ENCODE assay signal across 8 cellular contexts in genomic region chr2:144331652-144332355, GRCh38.
DNase-seq lines count a peak whose midpoint lies in the region; ATAC-seq and TF ChIP-seq lines count a peak whose summit lies in the region.

No MANE protein-coding gene starts in this region.

- POLR2A ChIA-PET in OCI-LY7 (lab: Charles Lee), result interaction anchor here (0.6 to 2.1 kb wide), 7 partner anchors 10 to 169 kb away, joined by 3 to 19 read pairs (median 4); no protein-coding TSS in a partner anchor

- no peaks in the 10 kb centered on the region for H3K27me3 ChIP-seq in stomach smooth muscle (ENCODE audit: control insufficient read depth in 1 of 2, insufficient read depth in 2 of 2, low read length in 2 of 2)

- BruUV-seq in OCI-LY7 (replicated peaks; lab: Mats Ljungman, UMichigan), result no TSS peak

- CTCF ChIA-PET in OCI-LY7 (lab: Charles Lee; ENCODE audit: unreplicated experiment), result no interaction called here

- intact Hi-C loops in OCI-LY7 (cut with micrococcal nuclease; ENCODE audit: unreplicated experiment) (loop anchor here (2.0 to 10.0 kb wide), 8 partner anchors 91 to 1420 kb away; partner anchors contain the start of gene ARHGAP15), lower leg skin (cut with DNase I; ENCODE audit: low total_unique reads) (loop anchor here (10.0 kb wide), 1 partner anchor 183 kb away; no protein-coding TSS in a partner anchor)

- H3K9me3 ChIP-seq in OCI-LY7 (ENCODE audit: low read length) (no peaks in the 10 kb centered on the region), stomach smooth muscle (ENCODE audit: control insufficient read depth in 2 of 2, low read length in 2 of 2) (no peaks in the 10 kb centered on the region)

- TF ChIP-seq POLR2A in lower leg skin (IDR thresholded peaks at IDR 0.05), result no peak

- H3K4me3 ChIP-seq in OCI-LY7 (ENCODE audit: low read depth, low read length, poor library complexity, severe bottlenecking) (peak overlapping the region; percentile 97), lower leg skin (ENCODE audit: low read depth, poor library complexity, severe bottlenecking) (peak overlapping the region; percentile 82), stomach smooth muscle (ENCODE audit: low read length in 2 of 2) (peak overlapping the region; percentile 74 to 86)

- H3K9me2 ChIP-seq in OCI-LY7 (ENCODE audit: insufficient read depth, low read length), result no peaks in the 10 kb centered on the region

- ATAC-seq in GM18873 (IDR thresholded peaks at IDR 0.05; ENCODE audit: low FRiP score, unreplicated experiment) (peak; percentile 70), HG03066 (IDR thresholded peaks at IDR 0.05; ENCODE audit: low read depth, unreplicated experiment) (peak; percentile 67)

- peak overlapping the region; percentile 68 for H3K27ac ChIP-seq in OCI-LY7 (ENCODE audit: low read depth, low read length, poor library complexity, severe bottlenecking)
- H3K27ac ChIP-seq in cingulate gyrus (ENCODE audit: low read depth, low read length), result peak overlapping the region; percentile 90
- H3K27ac ChIP-seq in stomach smooth muscle (ENCODE audit: low read length), result no peak overlapping the region

- peak overlapping the region; percentile 78; the same call in 1 of the 2 replicates for H2AFZ ChIP-seq in OCI-LY7 (ENCODE audit: low read length)

- 0% methylated on average over 15 to 32 of the region's 67 CpGs for whole genome bisulfite sequencing in lower leg skin, 2 donors

- peak overlapping the region; percentile 65 to 73 for H3K9ac ChIP-seq in stomach smooth muscle (ENCODE audit: low read length in 2 of 2)

- H3K79me2 ChIP-seq in OCI-LY7 (ENCODE audit: insufficient read depth, low read depth, low read length), result peaks cover 47% of the 10 kb centered on the region

- TF ChIP-seq CTCF in OCI-LY7 (conservative IDR thresholded peaks at IDR 0.05; ENCODE audit: low read length), result peak; percentile 52
- no peak for TF ChIP-seq CTCF in lower leg skin (IDR thresholded peaks at IDR 0.05)
- TF ChIP-seq CTCF in GM20000 (IDR thresholded peaks at IDR 0.05; ENCODE audit: extremely low read depth, missing control alignments), result no peak

- peak; percentile 74 for DNase-seq in COR-L47 (lab: John Stamatoyannopoulos, UW)
- DNase-seq in OCI-LY7 (ENCODE audit: low spot score), result no peak
- DNase-seq in lower leg skin (ENCODE audit: low spot score in 2 of 2), result peak; percentile 58 to 93
- no peak for DNase-seq in GM20000 (ENCODE audit: low spot score)

- H3K4me1 ChIP-seq in OCI-LY7 (ENCODE audit: insufficient read depth, low read length, poor library complexity, severe bottlenecking) (peaks cover 26% of the 10 kb centered on the region), stomach smooth muscle (ENCODE audit: control insufficient read depth, insufficient read depth, low read length) (peaks cover 5% of the 10 kb centered on the region)

- H3K4me2 ChIP-seq in OCI-LY7 (ENCODE audit: low read length), result peak overlapping the region; percentile 76

- no peaks in the 10 kb centered on the region for H4K20me1 ChIP-seq in OCI-LY7 (ENCODE audit: insufficient read depth, low read length)

- H3K36me3 ChIP-seq in OCI-LY7 (ENCODE audit: insufficient read depth, low read length), result peaks cover 8% of the 10 kb centered on the region; the same call in 1 of the 2 replicates
- H3K36me3 ChIP-seq in stomach smooth muscle (ENCODE audit: control insufficient read depth in 2 of 2, insufficient read depth in 2 of 2, low read length in 2 of 2), result no peaks in the 10 kb centered on the region

Comparison
In these comparisons a context has a peak if more than half of its experiments do, and no peak if none do; other contexts are left out.
1. DNase-seq: peak in COR-L47 (single experiment) and lower leg skin (2 of 2); none in OCI-LY7 (single experiment) and GM20000 (single experiment).
2. Peak in every context shown above with its lines, with median percentiles within 50 percentile points of each other: H3K4me3 ChIP-seq.